8 cellular contexts compared by ENCODE assay signal in the genomic region with DNA sequence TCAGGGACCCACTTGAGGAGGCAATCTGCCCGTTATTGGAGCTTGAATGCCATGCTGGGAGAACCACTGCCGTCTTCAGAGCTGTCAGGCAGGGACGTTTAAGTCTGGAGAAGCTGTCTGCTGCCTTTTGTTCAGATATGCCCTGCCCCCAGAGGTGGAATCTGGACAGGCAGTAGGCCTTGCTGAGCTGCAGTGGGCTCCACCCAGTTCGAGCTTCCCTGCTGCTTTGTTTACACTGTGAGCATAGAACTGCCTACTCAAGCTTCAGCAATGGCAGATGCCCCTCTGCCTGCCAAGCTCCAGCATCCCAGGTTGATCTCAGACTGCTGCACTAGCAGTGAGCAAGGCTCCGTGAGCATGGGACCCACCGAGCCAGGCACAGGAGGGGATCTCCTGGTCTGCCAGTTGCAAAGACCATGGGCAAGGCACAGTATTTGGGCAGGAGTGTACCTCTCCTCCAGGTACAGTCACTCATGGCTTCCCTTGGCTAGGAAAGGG.
DNase-seq lines count a peak whose midpoint lies in the region; ATAC-seq, FAIRE-seq and TF ChIP-seq lines count a peak whose summit lies in the region.
"Not testable (repeated sequence)": the region's sequence is repeated elsewhere in the genome, so short reads cannot be mapped to it uniquely, and the experiment has no call there.

No MANE protein-coding gene starts in this region.

- not testable (repeated sequence) for H3K36me3 ChIP-seq in HepG2 (replicated peaks in 1 of 2; ENCODE audit: control insufficient read depth in 1 of 2, insufficient read depth in 2 of 2, low read length in 2 of 2)

- H2AFZ ChIP-seq in HepG2 (ENCODE audit: low read length), result not testable (repeated sequence)

- TF ChIP-seq CTCF in epithelial cell of esophagus (IDR thresholded peaks at IDR 0.05; ENCODE audit: insufficient read depth, low read depth, low read length, missing control alignments), result peak; percentile 8
- TF ChIP-seq CTCF in HepG2 (CRISPR knock-in tag; IDR thresholded peaks at IDR 0.05), result peak; percentile 65

- peaks cover 45% of the 10 kb centered on the region for H3K4me1 ChIP-seq in HepG2 (ENCODE audit: insufficient read depth, low read length)

- peak; percentile 30; the same call in 1 of the 2 replicates for TF ChIP-seq RAD21 in HepG2 (CRISPR knock-in tag; IDR thresholded peaks at IDR 0.05)

- H3K4me3 ChIP-seq in epithelial cell of esophagus (ENCODE audit: low read length); HepG2 (replicated peaks in 1 of 3; ENCODE audit: insufficient read depth in 1 of 3, low read depth in 2 of 3, low read length in 3 of 3): not testable (repeated sequence)

- TF ChIP-seq POLR2A in HepG2 (IDR thresholded peaks at IDR 0.05; ENCODE audit: insufficient read depth in 1 of 2, low read depth in 2 of 2, low read length in 2 of 2), result not testable (repeated sequence)

- ATAC-seq in HepG2, result peak; percentile 73

- TF ChIP-seq EP300 in HepG2 (IDR thresholded peaks at IDR 0.05; ENCODE audit: low read depth in 2 of 2, low read length in 2 of 2); HepG2 (CRISPR knock-in tag; IDR thresholded peaks at IDR 0.05; ENCODE audit: borderline replicate concordance): not testable (repeated sequence)

- H3K27ac ChIP-seq in HepG2 (ENCODE audit: extremely low read length, insufficient read depth, low read length), result peak overlapping the region; percentile 49

- DNase-seq in COLO668 (lab: John Stamatoyannopoulos, UW; ENCODE audit: unreplicated experiment), result peak; percentile 52
- peak; percentile 73 for DNase-seq in ELF-1 (ENCODE audit: low read depth, low spot score)
- peak; percentile 9 for DNase-seq in NCI-H1105 treated with DMSO at 0.1 percent for 48 hours (lab: John Stamatoyannopoulos, UW)
- peak; percentile 16 to 73 for DNase-seq in NCI-H446 (lab: John Stamatoyannopoulos, UW)
- peak; percentile 14 for DNase-seq in SHP77 treated with DMSO at 0.1 percent for 48 hours (lab: John Stamatoyannopoulos, UW)
- DNase-seq in epithelial cell of esophagus (ENCODE audit: low read depth), result peak; percentile 1
- peak; percentile 59 for DNase-seq in HepG2 (ENCODE audit: low spot score)
- DNase-seq in retina, result peak; percentile 48

- H3K27me3 ChIP-seq in HepG2 (ENCODE audit: control insufficient read depth in 1 of 2, insufficient read depth in 2 of 2, low read length in 2 of 2), result not testable (repeated sequence)

- intact Hi-C loops in HepG2 (cut with micrococcal nuclease; ENCODE audit: unreplicated experiment), result not testable (repeated sequence)

- peak overlapping the region; percentile 58 for H3K4me2 ChIP-seq in HepG2 (ENCODE audit: low read depth, low read length)

- BruUV-seq in HepG2 (replicated peaks; lab: Mats Ljungman, UMichigan), result not testable (repeated sequence)

- POLR2A ChIA-PET in HepG2 (lab: Yijun Ruan, JAX), result interaction anchor here (0.6 to 1.5 kb wide), 4 partner anchors 10 to 649 kb away, joined by 3 to 7 read pairs (median 4); no protein-coding TSS in a partner anchor

- in situ Hi-C loops in HepG2 (cut with HindIII; ENCODE audit: extremely low pct_ligation_motif_present, low pct_unique_long_range_greater_than_20kb), result not testable (repeated sequence)

- H3K9ac ChIP-seq in HepG2 (ENCODE audit: insufficient read depth, low read depth, low read length), result peak overlapping the region; percentile 19; the same call in 1 of the 2 replicates

- FAIRE-seq in HepG2 (lab: Jason Lieb, UNC), result not testable (repeated sequence)

- H3K9me3 ChIP-seq in HepG2 (ENCODE audit: low read length), result not testable (repeated sequence)

- peaks cover 62% of the 10 kb centered on the region for H3K79me2 ChIP-seq in HepG2 (ENCODE audit: insufficient read depth, low read length)

- not testable (repeated sequence) for H4K20me1 ChIP-seq in HepG2 (ENCODE audit: insufficient read depth, low read length)

- WGBS in HepG2 (ENCODE audit: low lambda C conversion rate), result 7% methylated on average over 3 of the region's 6 CpGs

- CTCF ChIA-PET in HepG2 (lab: Yijun Ruan, JAX; ENCODE audit: low intra/inter-chr PET ratio, low total read pairs), result interaction anchor here (0.7 kb wide), 1 partner anchor 46 kb away, joined by 3 read pairs; no protein-coding TSS in a partner anchor

TF ChIP-seq in HepG2, 621 proteins besides CTCF, POLR2A, EP300 and RAD21 (continues in another document):
- TF ChIP-seq TBX2 (CRISPR knock-in tag; IDR thresholded peaks at IDR 0.05; ENCODE audit: borderline replicate concordance) (peak; percentile 19; the same call in 1 of the 2 replicates), PATZ1 (CRISPR knock-in tag; IDR thresholded peaks at IDR 0.05) (0 out of 2 replicates have a peak, but pooled peaks have one; percentile 26), MXD3 (CRISPR knock-in tag; IDR thresholded peaks at IDR 0.05) (peak; percentile 52; the same call in 1 of the 2 replicates), ZNF441 (CRISPR knock-in tag; IDR thresholded peaks at IDR 0.05; ENCODE audit: borderline replicate concordance) (peak; percentile 35; the same call in 1 of the 2 replicates), NR2F6 (CRISPR knock-in tag; IDR thresholded peaks at IDR 0.05) (0 out of 2 replicates have a peak, but pooled peaks have one; percentile 9), SALL2 (CRISPR knock-in tag; IDR thresholded peaks at IDR 0.05) (0 out of 2 replicates have a peak, but pooled peaks have one; percentile 27), SALL1 (CRISPR knock-in tag; IDR thresholded peaks at IDR 0.05) (peak; percentile 73), SOX5 (CRISPR knock-in tag; IDR thresholded peaks at IDR 0.05; ENCODE audit: borderline replicate concordance) (peak; percentile 48; the same call in 1 of the 2 replicates), SOX6 (CRISPR knock-in tag; IDR thresholded peaks at IDR 0.05) (peak; percentile 23; the same call in 1 of the 2 replicates), ZNF598 (CRISPR knock-in tag; IDR thresholded peaks at IDR 0.05; ENCODE audit: borderline replicate concordance) (0 out of 2 replicates have a peak, but pooled peaks have one; percentile 70), POGZ (CRISPR knock-in tag; IDR thresholded peaks at IDR 0.05) (peak; percentile 75), ZFX (CRISPR knock-in tag; IDR thresholded peaks at IDR 0.05; ENCODE audit: low read depth) (peak; percentile 66), SMC3 (IDR thresholded peaks at IDR 0.05; ENCODE audit: low read length) (peak; percentile 31), SP5 (CRISPR knock-in tag; IDR thresholded peaks at IDR 0.05; ENCODE audit: borderline replicate concordance, low read depth) (peak; percentile 71; the same call in 1 of the 2 replicates), SP4 (CRISPR knock-in tag; IDR thresholded peaks at IDR 0.05) (peak; percentile 44; the same call in 1 of the 2 replicates), PITX1 (CRISPR knock-in tag; IDR thresholded peaks at IDR 0.05) (peak; percentile 55; the same call in 1 of the 2 replicates), ZNF614 (CRISPR knock-in tag; IDR thresholded peaks at IDR 0.05; ENCODE audit: borderline replicate concordance) (0 out of 2 replicates have a peak, but pooled peaks have one; percentile 33), ZMYM4 (CRISPR knock-in tag; IDR thresholded peaks at IDR 0.05) (peak; percentile 88), THAP8 (CRISPR knock-in tag; IDR thresholded peaks at IDR 0.05; ENCODE audit: borderline replicate concordance) (0 out of 2 replicates have a peak, but pooled peaks have one; percentile 37), RXRA (CRISPR knock-in tag; IDR thresholded peaks at IDR 0.05) (0 out of 2 replicates have a peak, but pooled peaks have one; percentile 27)
- TF ChIP-seq, protein P1, sequence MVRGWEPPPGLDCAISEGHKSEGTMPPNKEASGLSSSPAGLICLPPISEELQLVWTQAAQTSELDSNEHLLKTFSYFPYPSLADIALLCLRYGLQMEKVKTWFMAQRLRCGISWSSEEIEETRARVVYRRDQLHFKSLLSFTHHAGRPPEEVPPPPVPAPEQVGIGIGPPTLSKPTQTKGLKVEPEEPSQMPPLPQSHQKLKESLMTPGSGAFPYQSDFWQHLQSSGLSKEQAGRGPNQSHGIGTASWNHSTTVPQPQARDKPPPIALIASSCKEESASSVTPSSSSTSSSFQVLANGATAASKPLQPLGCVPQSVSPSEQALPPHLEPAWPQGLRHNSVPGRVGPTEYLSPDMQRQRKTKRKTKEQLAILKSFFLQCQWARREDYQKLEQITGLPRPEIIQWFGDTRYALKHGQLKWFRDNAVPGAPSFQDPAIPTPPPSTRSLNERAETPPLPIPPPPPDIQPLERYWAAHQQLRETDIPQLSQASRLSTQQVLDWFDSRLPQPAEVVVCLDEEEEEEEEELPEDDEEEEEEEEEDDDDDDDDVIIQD (CRISPR knock-in tag; IDR thresholded peaks at IDR 0.05; ENCODE audit: low read depth), result peak; percentile 54; the same call in 1 of the 2 replicates
- TF ChIP-seq NR2F6, SOX6 (IDR thresholded peaks at IDR 0.05): not testable (repeated sequence)

Comparison
In these comparisons a context has a peak if more than half of its experiments do, and no peak if none do; other contexts are left out.
1. DNase-seq: peak in every context shown above with its lines; median percentile 73 in ELF-1; 59 in HepG2; 52 in COLO668; 48 in retina; 44 in NCI-H446; 14 in SHP77 treated with DMSO at 0.1 percent for 48 hours; 9 in NCI-H1105 treated with DMSO at 0.1 percent for 48 hours; 1 in epithelial cell of esophagus.